16 cellular contexts compared by ENCODE assay signal in genomic region chr6:146985111-146985510, GRCh38.
DNase-seq lines count a peak whose midpoint lies in the region; ATAC-seq and TF ChIP-seq lines count a peak whose summit lies in the region.
"Had no signal": no experiment of that assay in that cellular context is flagged by ENCODE, and none has a peak within 500 bp of the region (broad histone marks: within the 10 kb centered on the region; RNA-seq: fewer than 3 reads in every experiment).

No MANE protein-coding gene starts in this region.

- H3K79me1 ChIP-seq in mesenchymal stem cell (replicated peaks; ENCODE audit: low read length, poor library complexity, severe bottlenecking), result no peaks in the 10 kb centered on the region

- no peak overlapping the region for H3K14ac ChIP-seq in mesenchymal stem cell (ENCODE audit: low read length in 2 of 2)

- H2BK5ac ChIP-seq in mesenchymal stem cell (ENCODE audit: low read depth, low read length, poor library complexity, severe bottlenecking), result no peak overlapping the region

- H3K27me3 ChIP-seq in mesenchymal stem cell (ENCODE audit: control insufficient read depth in 1 of 2, insufficient read depth in 1 of 2, low read length in 2 of 2), result no peaks in the 10 kb centered on the region
- H3K27me3 ChIP-seq: body of pancreas, dorsolateral prefrontal cortex had no signal

- H2BK15ac ChIP-seq in mesenchymal stem cell (ENCODE audit: low read depth, poor library complexity, severe bottlenecking), result no peak overlapping the region

- H3K23ac ChIP-seq in mesenchymal stem cell (ENCODE audit: low read length in 2 of 2), result no peak overlapping the region

- H4K20me1 ChIP-seq in OCI-LY7 (ENCODE audit: insufficient read depth, low read length), result no peaks in the 10 kb centered on the region

- no peak for TF ChIP-seq CTCF in OCI-LY7 (conservative IDR thresholded peaks at IDR 0.05; ENCODE audit: low read length)

- no peak overlapping the region for H4K8ac ChIP-seq in mesenchymal stem cell (ENCODE audit: low read length)

- no peak overlapping the region for H2BK120ac ChIP-seq in mesenchymal stem cell (ENCODE audit: low read depth, low read length)

- ATAC-seq in Right ventricle myocardium inferior, result no peak
- ATAC-seq: body of pancreas had no signal

- DNase-seq in DMS153 treated with DMSO at 0.1 percent for 48 hours (lab: John Stamatoyannopoulos, UW; ENCODE audit: unreplicated experiment) (peak; percentile 74), LoVo (ENCODE audit: low spot score) (peak; percentile 79), SHP77 (lab: John Stamatoyannopoulos, UW) (peak; percentile 47 to 58), mesenchymal stem cell (peak; percentile 67), GF-D8 (lab: John Stamatoyannopoulos, UW) (no peak), nucleus accumbens (lab: John Stamatoyannopoulos, UW) (no peak), Right ventricle myocardium inferior (ENCODE audit: missing footprints) (no peak), OCI-LY7 (ENCODE audit: low spot score) (no peak)
- DNase-seq: activated CD8-positive, alpha-beta memory T cell treated with anti-CD3 and anti-CD28 coated beads for 24 hours; activated effector memory CD4-positive, alpha-beta T cell treated with anti-CD3 and anti-CD28 coated beads, Interleukin-2, amount 50 U/mL, for 16 hours; body of pancreas; dorsolateral prefrontal cortex; foreskin fibroblast; HFFc6; posterior cingulate gyrus had no signal

- intact Hi-C loops in Right ventricle myocardium inferior (cut with DNase I) (no loop called here), OCI-LY7 (cut with micrococcal nuclease; ENCODE audit: unreplicated experiment) (no loop called here)

- H3K4me2 ChIP-seq in mesenchymal stem cell (ENCODE audit: low read length, poor library complexity, severe bottlenecking) (no peak overlapping the region), OCI-LY7 (ENCODE audit: low read length) (no peak overlapping the region)

- POLR2A ChIA-PET in OCI-LY7 (lab: Charles Lee), result no interaction called here

- H3K36me3 ChIP-seq in mesenchymal stem cell (ENCODE audit: control insufficient read depth in 1 of 2, insufficient read depth in 2 of 2, low read depth in 1 of 2, low read length in 2 of 2), result no peaks in the 10 kb centered on the region
- H3K36me3 ChIP-seq in OCI-LY7 (ENCODE audit: insufficient read depth, low read length), result no peaks in the 10 kb centered on the region
- H3K36me3 ChIP-seq: thoracic aorta had no signal

- CTCF ChIA-PET in OCI-LY7 (lab: Charles Lee; ENCODE audit: unreplicated experiment), result no interaction called here

- no peak overlapping the region for H3K27ac ChIP-seq in mesenchymal stem cell (ENCODE audit: low read length, poor library complexity, severe bottlenecking)
- no peak overlapping the region for H3K27ac ChIP-seq in OCI-LY7 (ENCODE audit: low read depth, low read length, poor library complexity, severe bottlenecking)
- H3K27ac ChIP-seq: body of pancreas, dorsolateral prefrontal cortex, thoracic aorta had no signal

- H3K4me1 ChIP-seq in mesenchymal stem cell (ENCODE audit: control insufficient read depth, insufficient read depth, low read depth, low read length) (no peaks in the 10 kb centered on the region), OCI-LY7 (ENCODE audit: insufficient read depth, low read length, poor library complexity, severe bottlenecking) (no peaks in the 10 kb centered on the region)
- H3K4me1 ChIP-seq: body of pancreas had no signal

- H2BK12ac ChIP-seq in mesenchymal stem cell (ENCODE audit: low read length in 2 of 2), result no peak overlapping the region

- H3K9ac ChIP-seq in mesenchymal stem cell (ENCODE audit: low read length), result no peak overlapping the region

- H3K79me2 ChIP-seq in OCI-LY7 (ENCODE audit: insufficient read depth, low read depth, low read length), result no peaks in the 10 kb centered on the region

- H3K18ac ChIP-seq in mesenchymal stem cell (ENCODE audit: low read depth in 1 of 2, low read length in 2 of 2), result no peak overlapping the region

- no TSS peak for BruUV-seq in OCI-LY7 (replicated peaks; lab: Mats Ljungman, UMichigan)

- no peak overlapping the region for H2AK5ac ChIP-seq in mesenchymal stem cell (ENCODE audit: low read length, severe bottlenecking)

- H2AFZ ChIP-seq in mesenchymal stem cell (ENCODE audit: low read depth, low read length), result no peak overlapping the region
- H2AFZ ChIP-seq in OCI-LY7 (ENCODE audit: low read length), result no peak overlapping the region

- H3K4me3 ChIP-seq in mesenchymal stem cell (ENCODE audit: insufficient read depth in 1 of 2, low read depth in 1 of 2, low read length in 2 of 2), result no peak overlapping the region
- no peak overlapping the region for H3K4me3 ChIP-seq in OCI-LY7 (ENCODE audit: low read depth, low read length, poor library complexity, severe bottlenecking)
- H3K4me3 ChIP-seq: body of pancreas, dorsolateral prefrontal cortex, thoracic aorta had no signal

- no peak overlapping the region for H3K4ac ChIP-seq in mesenchymal stem cell (ENCODE audit: low read depth in 1 of 2, low read length in 2 of 2)

- no peaks in the 10 kb centered on the region for H3K9me2 ChIP-seq in OCI-LY7 (ENCODE audit: insufficient read depth, low read length)

- WGBS in mesenchymal stem cell, result 56% methylated on average over 2 of the region's 3 CpGs

- H4K91ac ChIP-seq in mesenchymal stem cell (ENCODE audit: low read length), result no peak overlapping the region

- H3K9me3 ChIP-seq in mesenchymal stem cell (ENCODE audit: control insufficient read depth, low read length), result no peaks in the 10 kb centered on the region
- no peaks in the 10 kb centered on the region for H3K9me3 ChIP-seq in OCI-LY7 (ENCODE audit: low read length)
- H3K9me3 ChIP-seq: body of pancreas, thoracic aorta had no signal

Comparison
In these comparisons a context has a peak if more than half of its experiments do, and no peak if none do; other contexts are left out.
1. DNase-seq: peak in DMS153 treated with DMSO at 0.1 percent for 48 hours (single experiment), LoVo (single experiment), SHP77 (2 of 2) and mesenchymal stem cell (single experiment); none in GF-D8 (single experiment), nucleus accumbens (0 of 56), Right ventricle myocardium inferior (single experiment) and OCI-LY7 (single experiment).